ENCODE assay signal across 8 cellular contexts in the genomic region with DNA sequence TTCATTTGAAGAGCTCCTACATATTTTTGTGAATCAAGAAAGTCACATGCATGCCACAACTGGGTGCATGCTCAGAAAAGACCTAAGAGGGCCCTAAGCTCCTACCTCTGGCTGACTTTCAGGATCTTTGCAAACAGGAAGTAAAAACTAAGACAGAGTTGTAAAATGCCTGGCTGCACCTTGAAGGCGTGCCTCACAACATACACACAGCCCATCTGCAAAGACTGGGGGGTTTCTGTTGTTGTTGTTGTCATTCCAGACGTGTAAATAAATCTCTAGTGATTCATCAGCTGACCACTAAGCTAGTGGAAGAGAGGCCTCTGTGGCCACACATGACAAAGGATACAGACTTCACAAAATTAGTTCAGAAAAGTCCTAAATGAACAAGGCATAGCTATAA. TPM values are rescaled to one million over a fixed set of nuclear protein-coding genes. Genes with fewer than 3 reads are reported as not detected.
A peak's percentile ranks its signal among the peaks of the same experiment; 100 is the strongest.
DNase-seq lines count a peak whose midpoint lies in the region; ATAC-seq lines count a peak whose summit lies in the region.

No MANE protein-coding gene starts in this region.

- H3K4me3 Mint-ChIP-seq in T-helper 2 cell treated with Interferon-gamma antibody and Interleukin-4, amounts not matched to agents 5 μg/mL and 100 μg/mL, for 36 hours, result no peak overlapping the region

- H3K79me2 ChIP-seq in Karpas-422 (ENCODE audit: low read length), result peaks cover 97% of the 10 kb centered on the region

- H3K27me3 ChIP-seq in Karpas-422 (ENCODE audit: low read length), result no peaks in the 10 kb centered on the region

- no peak overlapping the region for H3K4me3 ChIP-seq in Karpas-422 (ENCODE audit: low read length)

- no peaks in the 10 kb centered on the region for H3K9me2 ChIP-seq in Karpas-422 (replicated peaks; ENCODE audit: insufficient read depth, low read length)

- H4K20me1 ChIP-seq in Karpas-422 (ENCODE audit: insufficient read depth, low read depth, low read length), result peaks cover 4% of the 10 kb centered on the region; the same call in 1 of the 2 replicates

- peak overlapping the region; percentile 59 for H3K4me2 ChIP-seq in Karpas-422 (ENCODE audit: low read depth, low read length, poor library complexity, severe bottlenecking)

- H3K9ac ChIP-seq in Karpas-422 (ENCODE audit: low read length), result peak overlapping the region; percentile 22

- peaks cover 9% of the 10 kb centered on the region for H3K36me3 Mint-ChIP-seq in T-helper 2 cell treated with Interferon-gamma antibody and Interleukin-4, amounts not matched to agents 5 μg/mL and 100 μg/mL, for 36 hours (ENCODE audit: low read depth)

- H2AFZ ChIP-seq in Karpas-422 (ENCODE audit: low read length), result no peak overlapping the region

- H3K9me3 ChIP-seq in Karpas-422 (ENCODE audit: low read length), result no peaks in the 10 kb centered on the region

- DNase-seq in ELR (ENCODE audit: low read depth), result peak; percentile 69
- peak; percentile 65 for DNase-seq in Karpas-422
- DNase-seq in kidney glomerular epithelial cell (lab: John Stamatoyannopoulos, UW), result peak; percentile 19
- no peak for DNase-seq in NCI-H1105 treated with DMSO at 0.1 percent for 48 hours (lab: John Stamatoyannopoulos, UW)
- DNase-seq in DMS79 treated with DMSO at 0.1 percent for 48 hours (lab: John Stamatoyannopoulos, UW), result no peak
- DNase-seq in T-helper 2 cell treated with Interferon-gamma antibody and Interleukin-4, amounts not matched to agents 5 μg/mL and 100 μg/mL, for 36 hours (ENCODE audit: low spot score), result no peak
- no peak for DNase-seq in effector CD8-positive, alpha-beta T cell (lab: John Stamatoyannopoulos, UW)

- H3K27me3 Mint-ChIP-seq in T-helper 2 cell treated with Interferon-gamma antibody and Interleukin-4, amounts not matched to agents 5 μg/mL and 100 μg/mL, for 36 hours (ENCODE audit: low read depth), result no peaks in the 10 kb centered on the region

- H3K27ac ChIP-seq in Karpas-422 (ENCODE audit: low read length), result peak overlapping the region; percentile 62

- H3K27ac Mint-ChIP-seq in T-helper 2 cell treated with Interferon-gamma antibody and Interleukin-4, amounts not matched to agents 5 μg/mL and 100 μg/mL, for 36 hours, result no peak overlapping the region

- peaks cover 13% of the 10 kb centered on the region for H3K9me3 Mint-ChIP-seq in T-helper 2 cell treated with Interferon-gamma antibody and Interleukin-4, amounts not matched to agents 5 μg/mL and 100 μg/mL, for 36 hours

- H3K4me1 ChIP-seq in Karpas-422 (ENCODE audit: low read length), result peaks cover 86% of the 10 kb centered on the region

- peaks cover 26% of the 10 kb centered on the region for H3K4me1 Mint-ChIP-seq in T-helper 2 cell treated with Interferon-gamma antibody and Interleukin-4, amounts not matched to agents 5 μg/mL and 100 μg/mL, for 36 hours (ENCODE audit: low read depth)

- peaks cover 3% of the 10 kb centered on the region; the same call in 1 of the 2 replicates for H3K36me3 ChIP-seq in Karpas-422 (ENCODE audit: insufficient read depth, low read length)

- peak; percentile 86 for ATAC-seq in GM21619 (IDR thresholded peaks at IDR 0.05; ENCODE audit: unreplicated experiment)

RNA-seq across cellular contexts. Expression of a gene that starts 31.8 kb away (rescaled TPM):
- 16.7 and 22.6 TPM in 2 replicates for total RNA-seq in Karpas-422 (2014; rRNA removed; shearing (Covaris generic); ENCODE audit: low replicate concordance)

Comparison
In these comparisons a context has a peak if more than half of its experiments do, and no peak if none do; other contexts are left out.
1. DNase-seq: peak in ELR (single experiment), Karpas-422 (single experiment) and kidney glomerular epithelial cell (single experiment); none in NCI-H1105 treated with DMSO at 0.1 percent for 48 hours (single experiment), DMS79 treated with DMSO at 0.1 percent for 48 hours (single experiment), T-helper 2 cell treated with Interferon-gamma antibody and Interleukin-4, amounts not matched to agents 5 μg/mL and 100 μg/mL, for 36 hours (single experiment) and effector CD8-positive, alpha-beta T cell (single experiment).